19 cellular contexts compared by ENCODE assay signal in the genomic region with DNA sequence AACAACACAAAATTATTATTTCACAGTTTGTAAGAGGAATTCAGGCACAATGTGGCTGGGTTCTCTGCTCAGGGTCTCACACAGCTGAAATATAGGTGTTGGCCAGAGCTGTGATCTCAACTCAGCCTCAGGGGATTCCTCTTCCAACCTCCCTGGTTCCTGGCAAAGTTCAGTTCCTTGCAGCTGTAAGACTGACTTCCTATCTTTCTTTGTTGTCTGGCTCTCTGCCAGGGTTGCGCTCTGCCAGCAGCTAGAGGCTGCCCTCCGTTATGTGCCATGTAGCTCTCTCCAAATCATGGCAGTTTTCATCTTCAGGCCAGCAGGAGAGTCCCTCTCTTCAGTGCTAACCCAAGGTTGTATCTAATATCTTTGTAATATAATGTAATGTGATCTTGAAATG.
DNase-seq lines count a peak whose midpoint lies in the region; ATAC-seq and TF ChIP-seq lines count a peak whose summit lies in the region.
"Had no signal": no experiment of that assay in that cellular context is flagged by ENCODE, and none has a peak within 500 bp of the region (broad histone marks: within the 10 kb centered on the region; RNA-seq: fewer than 3 reads in every experiment).

No MANE protein-coding gene starts in this region.

- H3K27me3 ChIP-seq in hepatocyte: no peaks in the 10 kb centered on the region
- H3K27me3 ChIP-seq: neutrophil, uterus had no signal

- ATAC-seq in GM19023 (IDR thresholded peaks at IDR 0.05; ENCODE audit: unreplicated experiment): no peak
- ATAC-seq: A549, K562 had no signal

- H3K4me3 ChIP-seq in SK-N-MC (peak overlapping the region; percentile 37), hepatocyte (no peak overlapping the region)
- H3K4me3 ChIP-seq: A549, K562, uterus had no signal

- no peaks in the 10 kb centered on the region for H4K20me1 ChIP-seq in hepatocyte (ENCODE audit: insufficient read depth, poor library complexity, severe bottlenecking)

- no peak overlapping the region for H2AFZ ChIP-seq in hepatocyte

- H3K27ac ChIP-seq in SK-N-MC (no peak overlapping the region), hepatocyte (no peak overlapping the region)
- H3K27ac ChIP-seq: A549, neutrophil, uterus had no signal

- no peak overlapping the region for H3K9ac ChIP-seq in SK-N-MC (ENCODE audit: insufficient read length)

- no peaks in the 10 kb centered on the region for H3K36me3 ChIP-seq in SK-N-MC (ENCODE audit: insufficient read depth, low read length)
- H3K36me3 ChIP-seq in hepatocyte (replicated peaks; ENCODE audit: insufficient read depth, low read depth): no peaks in the 10 kb centered on the region
- H3K36me3 ChIP-seq: neutrophil, uterus had no signal

- no peaks in the 10 kb centered on the region for H3K79me2 ChIP-seq in hepatocyte

- no peaks in the 10 kb centered on the region for H3K4me1 ChIP-seq in hepatocyte (ENCODE audit: insufficient read depth)
- H3K4me1 ChIP-seq: A549, uterus had no signal

- H3K4me2 ChIP-seq in hepatocyte: no peak overlapping the region
- H3K4me2 ChIP-seq: A549 had no signal

- no peaks in the 10 kb centered on the region for H3K9me2 ChIP-seq in hepatocyte (replicated peaks; ENCODE audit: insufficient read depth)

- TF ChIP-seq CTCF in hepatocyte (IDR thresholded peaks at IDR 0.05; ENCODE audit: poor library complexity): no peak

- 87% methylated on average over 2 of the region's 2 CpGs for WGBS in hepatocyte (ENCODE audit: low lambda C conversion rate, missing lambda C conversion rate)

- peak; percentile 10 for DNase-seq in NCI-H345 (lab: John Stamatoyannopoulos, UW)
- DNase-seq in NCI-H345 treated with DMSO at 0.1 percent for 48 hours (lab: John Stamatoyannopoulos, UW; ENCODE audit: unreplicated experiment): no peak
- peak; percentile 38 for DNase-seq in LHCN-M2 (ENCODE audit: low read depth)
- peak; percentile 37 for DNase-seq in SK-N-MC (ENCODE audit: low read depth, low spot score)
- peak; percentile 6 for DNase-seq in hepatocyte (ENCODE audit: low spot score)
- no peak for DNase-seq in activated naive CD4-positive, alpha-beta T cell (lab: John Stamatoyannopoulos, UW)
- no peak for DNase-seq in globus pallidus (ENCODE audit: low spot score)
- DNase-seq: activated CD4-positive, alpha-beta T cell treated with anti-CD3 and anti-CD28 coated beads, Interleukin-2, amount 50 U/mL, for 4 hours; activated T-cell treated with anti-CD3 and anti-CD28 coated beads, Interleukin-2, amount 50 U/mL, for 24 hours; CD4-positive, CD25-positive, alpha-beta regulatory T cell; central memory CD4-positive, alpha-beta T cell; effector CD8-positive, alpha-beta T cell; NCI-H1105 treated with DMSO at 0.1 percent for 48 hours; NCI-H510A had no signal

- H3K9me3 ChIP-seq in SK-N-MC (ENCODE audit: low read depth, low read length) (no peaks in the 10 kb centered on the region), hepatocyte (ENCODE audit: low read depth) (no peaks in the 10 kb centered on the region)
- H3K9me3 ChIP-seq: A549, neutrophil, uterus had no signal

Comparison
In these comparisons a context has a peak if more than half of its experiments do, and no peak if none do; other contexts are left out.
1. DNase-seq: peak in NCI-H345 (single experiment), LHCN-M2 (single experiment), SK-N-MC (single experiment) and hepatocyte (single experiment); none in NCI-H345 treated with DMSO at 0.1 percent for 48 hours (single experiment), activated naive CD4-positive, alpha-beta T cell (0 of 4) and globus pallidus (single experiment).